Comparison of ENCODE assay signal across 1 cellular context in the genomic region with DNA sequence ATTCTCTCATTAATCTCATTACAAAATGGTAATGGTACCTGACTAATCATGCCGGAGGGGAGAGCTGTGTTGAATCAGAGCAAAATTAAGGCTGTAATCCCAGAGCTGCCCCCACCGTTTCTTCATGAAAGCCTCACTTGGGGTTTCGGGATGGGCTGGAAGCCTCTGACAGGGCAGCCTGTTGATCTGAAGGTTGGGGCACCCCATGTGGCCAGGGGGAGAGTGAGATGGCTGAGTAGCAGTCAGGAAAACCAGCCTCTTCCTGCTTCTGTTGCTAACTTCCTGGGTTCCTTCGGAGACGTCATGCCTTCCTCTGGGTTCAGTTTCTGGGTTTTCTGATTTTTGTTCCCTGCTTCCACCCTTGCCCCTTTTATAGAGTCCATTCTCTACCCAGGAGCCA.
TF ChIP-seq lines count a peak whose summit lies in the region.

No MANE protein-coding gene starts in this region.

TF ChIP-seq in WTC11, 78 proteins besides CTCF, POLR2A, EP300 and RAD21 (continued from another document):
- TF ChIP-seq, protein P1, sequence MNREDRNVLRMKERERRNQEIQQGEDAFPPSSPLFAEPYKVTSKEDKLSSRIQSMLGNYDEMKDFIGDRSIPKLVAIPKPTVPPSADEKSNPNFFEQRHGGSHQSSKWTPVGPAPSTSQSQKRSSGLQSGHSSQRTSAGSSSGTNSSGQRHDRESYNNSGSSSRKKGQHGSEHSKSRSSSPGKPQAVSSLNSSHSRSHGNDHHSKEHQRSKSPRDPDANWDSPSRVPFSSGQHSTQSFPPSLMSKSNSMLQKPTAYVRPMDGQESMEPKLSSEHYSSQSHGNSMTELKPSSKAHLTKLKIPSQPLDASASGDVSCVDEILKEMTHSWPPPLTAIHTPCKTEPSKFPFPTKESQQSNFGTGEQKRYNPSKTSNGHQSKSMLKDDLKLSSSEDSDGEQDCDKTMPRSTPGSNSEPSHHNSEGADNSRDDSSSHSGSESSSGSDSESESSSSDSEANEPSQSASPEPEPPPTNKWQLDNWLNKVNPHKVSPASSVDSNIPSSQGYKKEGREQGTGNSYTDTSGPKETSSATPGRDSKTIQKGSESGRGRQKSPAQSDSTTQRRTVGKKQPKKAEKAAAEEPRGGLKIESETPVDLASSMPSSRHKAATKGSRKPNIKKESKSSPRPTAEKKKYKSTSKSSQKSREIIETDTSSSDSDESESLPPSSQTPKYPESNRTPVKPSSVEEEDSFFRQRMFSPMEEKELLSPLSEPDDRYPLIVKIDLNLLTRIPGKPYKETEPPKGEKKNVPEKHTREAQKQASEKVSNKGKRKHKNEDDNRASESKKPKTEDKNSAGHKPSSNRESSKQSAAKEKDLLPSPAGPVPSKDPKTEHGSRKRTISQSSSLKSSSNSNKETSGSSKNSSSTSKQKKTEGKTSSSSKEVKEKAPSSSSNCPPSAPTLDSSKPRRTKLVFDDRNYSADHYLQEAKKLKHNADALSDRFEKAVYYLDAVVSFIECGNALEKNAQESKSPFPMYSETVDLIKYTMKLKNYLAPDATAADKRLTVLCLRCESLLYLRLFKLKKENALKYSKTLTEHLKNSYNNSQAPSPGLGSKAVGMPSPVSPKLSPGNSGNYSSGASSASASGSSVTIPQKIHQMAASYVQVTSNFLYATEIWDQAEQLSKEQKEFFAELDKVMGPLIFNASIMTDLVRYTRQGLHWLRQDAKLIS (CRISPR knock-in tag; IDR thresholded peaks at IDR 0.05; ENCODE audit: borderline replicate concordance) = no peak
- TF ChIP-seq NR2C2 (CRISPR knock-in tag; IDR thresholded peaks at IDR 0.05) (no peak), HMGA2 (CRISPR knock-in tag; IDR thresholded peaks at IDR 0.05) (no peak), GRHL2 (CRISPR knock-in tag; IDR thresholded peaks at IDR 0.05; ENCODE audit: insufficient replicate concordance, severe bottlenecking) (no peak), ATF1 (CRISPR knock-in tag; IDR thresholded peaks at IDR 0.05) (no peak), ZNF263 (CRISPR knock-in tag; IDR thresholded peaks at IDR 0.05; ENCODE audit: low read depth) (no peak)
- TF ChIP-seq, protein P2, sequence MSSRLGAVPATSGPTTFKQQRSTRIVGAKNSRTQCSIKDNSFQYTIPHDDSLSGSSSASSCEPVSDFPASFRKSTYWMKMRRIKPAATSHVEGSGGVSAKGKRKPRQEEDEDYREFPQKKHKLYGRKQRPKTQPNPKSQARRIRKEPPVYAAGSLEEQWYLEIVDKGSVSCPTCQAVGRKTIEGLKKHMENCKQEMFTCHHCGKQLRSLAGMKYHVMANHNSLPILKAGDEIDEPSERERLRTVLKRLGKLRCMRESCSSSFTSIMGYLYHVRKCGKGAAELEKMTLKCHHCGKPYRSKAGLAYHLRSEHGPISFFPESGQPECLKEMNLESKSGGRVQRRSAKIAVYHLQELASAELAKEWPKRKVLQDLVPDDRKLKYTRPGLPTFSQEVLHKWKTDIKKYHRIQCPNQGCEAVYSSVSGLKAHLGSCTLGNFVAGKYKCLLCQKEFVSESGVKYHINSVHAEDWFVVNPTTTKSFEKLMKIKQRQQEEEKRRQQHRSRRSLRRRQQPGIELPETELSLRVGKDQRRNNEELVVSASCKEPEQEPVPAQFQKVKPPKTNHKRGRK (CRISPR knock-in tag; IDR thresholded peaks at IDR 0.05; ENCODE audit: borderline replicate concordance) = no peak
- TF ChIP-seq, protein P3, sequence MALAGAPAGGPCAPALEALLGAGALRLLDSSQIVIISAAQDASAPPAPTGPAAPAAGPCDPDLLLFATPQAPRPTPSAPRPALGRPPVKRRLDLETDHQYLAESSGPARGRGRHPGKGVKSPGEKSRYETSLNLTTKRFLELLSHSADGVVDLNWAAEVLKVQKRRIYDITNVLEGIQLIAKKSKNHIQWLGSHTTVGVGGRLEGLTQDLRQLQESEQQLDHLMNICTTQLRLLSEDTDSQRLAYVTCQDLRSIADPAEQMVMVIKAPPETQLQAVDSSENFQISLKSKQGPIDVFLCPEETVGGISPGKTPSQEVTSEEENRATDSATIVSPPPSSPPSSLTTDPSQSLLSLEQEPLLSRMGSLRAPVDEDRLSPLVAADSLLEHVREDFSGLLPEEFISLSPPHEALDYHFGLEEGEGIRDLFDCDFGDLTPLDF (CRISPR knock-in tag; IDR thresholded peaks at IDR 0.05) = no peak
- TF ChIP-seq, protein P4, sequence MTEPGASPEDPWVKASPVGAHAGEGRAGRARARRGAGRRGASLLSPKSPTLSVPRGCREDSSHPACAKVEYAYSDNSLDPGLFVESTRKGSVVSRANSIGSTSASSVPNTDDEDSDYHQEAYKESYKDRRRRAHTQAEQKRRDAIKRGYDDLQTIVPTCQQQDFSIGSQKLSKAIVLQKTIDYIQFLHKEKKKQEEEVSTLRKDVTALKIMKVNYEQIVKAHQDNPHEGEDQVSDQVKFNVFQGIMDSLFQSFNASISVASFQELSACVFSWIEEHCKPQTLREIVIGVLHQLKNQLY (CRISPR knock-in tag; IDR thresholded peaks at IDR 0.05) = no peak
